Comparison of ENCODE assay signal across 17 cellular contexts in the genomic region with DNA sequence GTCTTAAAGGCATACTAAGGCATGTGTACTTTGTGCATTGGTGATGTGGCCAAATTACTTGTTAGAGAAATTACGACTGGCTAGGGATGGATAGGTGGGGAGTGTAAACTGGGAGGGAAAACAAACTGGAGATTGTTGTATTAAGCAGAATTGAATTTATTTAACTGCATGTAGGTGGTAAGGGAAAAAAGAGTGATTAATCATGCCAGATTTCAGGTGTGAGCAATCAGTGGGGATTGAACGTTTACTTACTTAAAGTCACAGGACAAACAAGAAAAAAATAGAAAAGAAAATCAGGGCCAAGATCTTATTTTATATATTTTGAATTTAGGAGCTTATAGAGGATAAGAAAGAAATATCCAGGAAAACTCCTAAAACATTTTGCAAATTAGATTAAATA.
"Had no signal": no experiment of that assay in that cellular context is flagged by ENCODE, and none has a peak within 500 bp of the region (broad histone marks: within the 10 kb centered on the region; RNA-seq: fewer than 3 reads in every experiment).

No MANE protein-coding gene starts in this region.

- H3K4me1 ChIP-seq: testis, upper lobe of right lung had no signal

- H3K4me3 Mint-ChIP-seq: activated naive CD4-positive, alpha-beta T cell treated with anti-CD3 and anti-CD28 coated beads, Interleukin-2, amount 10 ng/mL, durations not matched to agents 7 days and 5 days; activated T-helper 17 cell treated with anti-CD3 and anti-CD28 coated beads, Interleukin-2, amount 50 U/mL, for 72 hours; natural killer cell had no signal

- H3K27me3 Mint-ChIP-seq: activated naive CD4-positive, alpha-beta T cell treated with anti-CD3 and anti-CD28 coated beads, Interleukin-2, amount 10 ng/mL, durations not matched to agents 7 days and 5 days had no signal

- H3K27ac Mint-ChIP-seq: activated naive CD4-positive, alpha-beta T cell treated with anti-CD3 and anti-CD28 coated beads, Interleukin-2, amount 10 ng/mL, durations not matched to agents 7 days and 5 days; activated T-helper 17 cell treated with anti-CD3 and anti-CD28 coated beads, Interleukin-2, amount 50 U/mL, for 72 hours; natural killer cell had no signal

- H3K9me3 ChIP-seq: heart left ventricle, psoas muscle, testis, upper lobe of right lung had no signal

- DNase-seq: activated CD4-positive, alpha-beta T cell treated with anti-CD3 and anti-CD28 coated beads, Interleukin-2, amount 50 U/mL, for 1 hour; activated CD4-positive, CD25-positive, alpha-beta regulatory T cell; activated naive CD4-positive, alpha-beta T cell treated with anti-CD3 and anti-CD28 coated beads, Interleukin-2, amount 10 ng/mL, durations not matched to agents 7 days and 5 days; activated T-cell treated with anti-CD3 and anti-CD28 coated beads for 4 hours; heart left ventricle; left lung; natural killer cell; occipital lobe; psoas muscle; stimulated activated naive CD8-positive, alpha-beta T cell treated with anti-CD3 and anti-CD28 coated beads, Interleukin-15, Interleukin-2, amounts not matched to agents 100 U/mL and 50 U/mL, for 24 hours; testis; upper lobe of right lung had no signal

- ATAC-seq: activated T-helper 17 cell treated with anti-CD3 and anti-CD28 coated beads, Interleukin-2, amount 50 U/mL, for 72 hours; heart left ventricle; left lung; natural killer cell; psoas muscle; sciatic nerve; stimulated activated naive CD8-positive, alpha-beta T cell treated with anti-CD3 and anti-CD28 coated beads, Interleukin-15, Interleukin-2, amounts not matched to agents 100 U/mL and 50 U/mL, for 24 hours; upper lobe of right lung had no signal

- H3K4me1 Mint-ChIP-seq: activated naive CD4-positive, alpha-beta T cell treated with anti-CD3 and anti-CD28 coated beads, Interleukin-2, amount 10 ng/mL, durations not matched to agents 7 days and 5 days; activated T-helper 17 cell treated with anti-CD3 and anti-CD28 coated beads, Interleukin-2, amount 50 U/mL, for 72 hours; natural killer cell had no signal

- H3K36me3 Mint-ChIP-seq: activated naive CD4-positive, alpha-beta T cell treated with anti-CD3 and anti-CD28 coated beads, Interleukin-2, amount 10 ng/mL, durations not matched to agents 7 days and 5 days; natural killer cell had no signal

- H3K36me3 ChIP-seq: heart left ventricle, upper lobe of right lung had no signal

- H3K27ac ChIP-seq: heart left ventricle, left lung, psoas muscle, testis, upper lobe of right lung had no signal

- H3K4me3 ChIP-seq: heart left ventricle, left lung, psoas muscle, testis, upper lobe of right lung had no signal

- H3K9me3 Mint-ChIP-seq: activated naive CD4-positive, alpha-beta T cell treated with anti-CD3 and anti-CD28 coated beads, Interleukin-2, amount 10 ng/mL, durations not matched to agents 7 days and 5 days had no signal

- H3K27me3 ChIP-seq: heart left ventricle, left lung, testis, upper lobe of right lung had no signal

- FAIRE-seq: colon, frontal cortex, islet of Langerhans had no signal
